ENCODE assay signal across 8 cellular contexts in genomic region chr12:95548539-95549391, GRCh38. TPM values are rescaled to one million over a fixed set of nuclear protein-coding genes. Genes with fewer than 3 reads are reported as not detected.
DNase-seq lines count a peak whose midpoint lies in the region; ATAC-seq, FAIRE-seq and TF ChIP-seq lines count a peak whose summit lies in the region.

No MANE protein-coding gene starts in this region.

- CTCF ChIA-PET in A549 (lab: Yijun Ruan, JAX): interaction anchor here (0.8 to 1.3 kb wide), 2 partner anchors 9 to 15 kb away, joined by 3 to 8 read pairs; no protein-coding TSS in a partner anchor
- CTCF ChIA-PET in activated CD4-positive, alpha-beta T cell treated with anti-CD3 and anti-CD28 coated beads for 36 hours (lab: Charles Lee): no interaction called here

- H3K4me3 Mint-ChIP-seq in activated CD4-positive, alpha-beta T cell treated with anti-CD3 and anti-CD28 coated beads for 36 hours: peak overlapping the region; percentile 84

- TF ChIP-seq POLR2A in A549 (IDR thresholded peaks at IDR 0.05; ENCODE audit: low read length): peak; percentile 42

- DNase-seq in A549 (ENCODE audit: low read depth in 1 of 2, low spot score in 1 of 2): peak; percentile 51 to 55
- no peak for DNase-seq in HFF-Myc (ENCODE audit: extremely low read depth, low read depth)
- DNase-seq in activated CD4-positive, alpha-beta T cell treated with anti-CD3 and anti-CD28 coated beads for 36 hours: peak; percentile 82
- no peak for DNase-seq in choroid plexus epithelial cell (ENCODE audit: low read depth)
- DNase-seq in stimulated activated CD4-positive, alpha-beta T cell treated with anti-CD3 and anti-CD28 coated beads, Interleukin-2, amount 100 ng/mL, for 48 hours: peak; percentile 46 to 56

- no peak for FAIRE-seq in A549 (lab: Jason Lieb, UNC)

- 32% methylated on average over 44 of the region's 98 CpGs for WGBS in A549 (ENCODE audit: missing lambda C conversion rate)
- WGBS in liver: 10% methylated on average over 98 of the region's 98 CpGs

- TF ChIP-seq EP300 in A549 (IDR thresholded peaks at IDR 0.05): no peak

- peak overlapping the region in 1 of 2 donors; percentile 38 for H3K9ac ChIP-seq in liver (ENCODE audit: low read depth in 1 of 2, low read length in 2 of 2)

- peaks cover 37% of the 10 kb centered on the region for H3K4me1 Mint-ChIP-seq in activated CD4-positive, alpha-beta T cell treated with anti-CD3 and anti-CD28 coated beads for 36 hours

- H3K4me2 ChIP-seq in A549: peak overlapping the region; percentile 85

- peak overlapping the region; percentile 78 to 89 for H3K27ac ChIP-seq in A549
- H3K27ac ChIP-seq in liver (ENCODE audit: low read depth in 1 of 2, low read length in 2 of 2): no peak overlapping the region

- H3K27me3 Mint-ChIP-seq in activated CD4-positive, alpha-beta T cell treated with anti-CD3 and anti-CD28 coated beads for 36 hours: peaks cover 16% of the 10 kb centered on the region

- H3K4me3 ChIP-seq in A549: peak overlapping the region; percentile 88
- H3K4me3 ChIP-seq in HFF-Myc (replicated peaks; ENCODE audit: low read depth, low read length): peak overlapping the region; percentile 46
- H3K4me3 ChIP-seq in choroid plexus epithelial cell (ENCODE audit: low read depth, low read length): peak overlapping the region; percentile 45
- peak overlapping the region; percentile 32 to 59 (median 47) for H3K4me3 ChIP-seq in liver (ENCODE audit: low read depth in 1 of 3, low read length in 3 of 3)

- peaks cover 0 to 10% (median 2%) of the 10 kb centered on the region in 4 donors for H3K27me3 ChIP-seq in liver (ENCODE audit: control insufficient read depth in 4 of 4, insufficient read depth in 4 of 4, low read length in 3 of 4)

- POLR2A ChIA-PET in A549 (lab: Yijun Ruan, JAX): no interaction called here
- POLR2A ChIA-PET in activated CD4-positive, alpha-beta T cell treated with anti-CD3 and anti-CD28 coated beads for 36 hours (lab: Charles Lee): interaction anchor here (0.7 kb wide), 1 partner anchor 12 kb away, joined by 3 read pairs; no protein-coding TSS in a partner anchor

- H3K36me3 ChIP-seq in liver (ENCODE audit: control insufficient read depth in 4 of 4, insufficient read depth in 3 of 4, low read depth in 1 of 4, low read length in 3 of 4): no peaks in the 10 kb centered on the region

- H3K36me3 Mint-ChIP-seq in activated CD4-positive, alpha-beta T cell treated with anti-CD3 and anti-CD28 coated beads for 36 hours (ENCODE audit: low read depth): peaks cover 8% of the 10 kb centered on the region

- TF ChIP-seq CTCF in A549 (IDR thresholded peaks at IDR 0.05) (no peak), HFF-Myc (IDR thresholded peaks at IDR 0.05; ENCODE audit: low read depth, low read length, missing control alignments) (no peak), choroid plexus epithelial cell (conservative IDR thresholded peaks at IDR 0.05; ENCODE audit: low read depth, low read length) (no peak), liver (IDR thresholded peaks at IDR 0.05; ENCODE audit: low read depth, low read length, missing input control) (no peak)

- H3K9me3 Mint-ChIP-seq in activated CD4-positive, alpha-beta T cell treated with anti-CD3 and anti-CD28 coated beads for 36 hours (ENCODE audit: low read depth): peaks cover 6% of the 10 kb centered on the region

- intact Hi-C loops in activated CD4-positive, alpha-beta T cell treated with anti-CD3 and anti-CD28 coated beads for 36 hours (cut with DNase I, micrococcal nuclease): loop anchor here in 1 of 2 experiments (1.0 kb wide), 3 partner anchors 74 to 331 kb away; partner anchors contain the start of genes FGD6, METAP2, SNRPF and VEZT

- peaks cover 11% of the 10 kb centered on the region for H3K9me3 ChIP-seq in A549
- H3K9me3 ChIP-seq in liver (ENCODE audit: control insufficient read depth in 4 of 4, low read length in 3 of 4): peaks cover 0 to 9% (median 4%) of the 10 kb centered on the region in 4 donors

- H3K4me1 ChIP-seq in A549: no peaks in the 10 kb centered on the region
- peaks cover 0 to 10% (median 5%) of the 10 kb centered on the region in 4 donors for H3K4me1 ChIP-seq in liver (ENCODE audit: control insufficient read depth in 4 of 4, insufficient read depth in 4 of 4, low read length in 3 of 4)

- TF ChIP-seq RAD21 in A549 (conservative IDR thresholded peaks at IDR 0.05 in 1 of 2, IDR thresholded peaks at IDR 0.05 in 1 of 2): no peak
- no peak for TF ChIP-seq RAD21 in liver (IDR thresholded peaks at IDR 0.05)

- peak overlapping the region; percentile 56 for H3K27ac Mint-ChIP-seq in activated CD4-positive, alpha-beta T cell treated with anti-CD3 and anti-CD28 coated beads for 36 hours

- peak; percentile 87 to 90 for ATAC-seq in A549
- peak; percentile 83 for ATAC-seq in activated CD4-positive, alpha-beta T cell treated with anti-CD3 and anti-CD28 coated beads for 36 hours
- ATAC-seq in GM18861 (IDR thresholded peaks at IDR 0.05; ENCODE audit: unreplicated experiment): no peak
- ATAC-seq in HG03097 (IDR thresholded peaks at IDR 0.05; ENCODE audit: low FRiP score, unreplicated experiment): no peak

TF ChIP-seq in A549, 52 proteins besides CTCF, POLR2A, EP300 and RAD21 (continues in another document):
- peak; percentile 79; the same call in 1 of the 2 replicates for TF ChIP-seq RNF2 (IDR thresholded peaks at IDR 0.05; ENCODE audit: borderline replicate concordance, low read depth)
- peak; percentile 91 for TF ChIP-seq MAX (IDR thresholded peaks at IDR 0.05)
- no peak for TF ChIP-seq CHD2 (IDR thresholded peaks at IDR 0.05; ENCODE audit: low read length, partially characterized antibody)
- TF ChIP-seq E2F6 (IDR thresholded peaks at IDR 0.05; ENCODE audit: borderline replicate concordance, low read depth): peak; percentile 86
- no peak for TF ChIP-seq RARB (CRISPR knock-in tag; IDR thresholded peaks at IDR 0.05)
- no peak for TF ChIP-seq CBX2 (IDR thresholded peaks at IDR 0.05; ENCODE audit: borderline replicate concordance, low read depth)
- no peak for TF ChIP-seq HOXB5 (CRISPR knock-in tag; IDR thresholded peaks at IDR 0.05)

TF ChIP-seq in liver, 16 proteins besides CTCF, POLR2A, EP300 and RAD21:
- TF ChIP-seq EGR1 (IDR thresholded peaks at IDR 0.05; ENCODE audit: low read depth in 2 of 2) (no peak), TAF1 (conservative IDR thresholded peaks at IDR 0.05) (no peak), ZBTB33 (IDR thresholded peaks at IDR 0.05) (no peak), HNF4G (IDR thresholded peaks at IDR 0.05) (no peak), GABPA (IDR thresholded peaks at IDR 0.05 in 1 of 2, conservative IDR thresholded peaks at IDR 0.05 in 1 of 2) (no peak), YY1 (IDR thresholded peaks at IDR 0.05) (no peak), SP1 (IDR thresholded peaks at IDR 0.05) (no peak), ATF3 (IDR thresholded peaks at IDR 0.05) (no peak), FOXA2 (IDR thresholded peaks at IDR 0.05) (no peak), MAX (IDR thresholded peaks at IDR 0.05) (no peak), HNF4A (conservative IDR thresholded peaks at IDR 0.05) (no peak), NR2F2 (IDR thresholded peaks at IDR 0.05) (no peak)
TF ChIP-seq in liver: peak in this region for 0.

RNA-seq across cellular contexts. Expression of gene USP44, which starts 2.5 kb away (rescaled TPM):
- polyA plus RNA-seq in A549 (2011; rRNA removed) (3.1 and 3.8 TPM in 2 replicates), A549 (2017; fragmentation: RNase III; extraction: RNeasy Plus Mini Kit Qiagen cat#74134 plus additional on column Dnase treatment) (0.50 to 0.66 TPM (median 0.59 TPM) in 3 replicates), liver (under 1 TPM; 0.03 to 0.14 TPM)
- 0.12 and 0.17 TPM in 2 replicates for polyA plus RNA-seq in A549 (2012; cell fraction: cytosol; rRNA removed)
- polyA plus RNA-seq in A549 (2012; cell fraction: nucleus; rRNA removed): 0.02 and 0.31 TPM in 2 replicates
- polyA minus RNA-seq in A549 (2011; rRNA and poly(A)+ RNA removed): 3.4 and 3.8 TPM in 2 replicates
- total RNA-seq in activated CD4-positive, alpha-beta T cell treated with anti-CD3 and anti-CD28 coated beads for 36 hours: 1 to 10 TPM; 4.1 to 5.3 TPM
- total RNA-seq in liver: under 1 TPM in 1 of 2 donors, not detected in 1; 0.33 TPM

Comparison
In these comparisons a context has a peak if more than half of its experiments do, and no peak if none do; other contexts are left out.
1. ATAC-seq: peak in A549 (2 of 2) and activated CD4-positive, alpha-beta T cell treated with anti-CD3 and anti-CD28 coated beads for 36 hours (single experiment); none in GM18861 (single experiment) and HG03097 (single experiment).
2. DNase-seq: peak in A549 (2 of 2), activated CD4-positive, alpha-beta T cell treated with anti-CD3 and anti-CD28 coated beads for 36 hours (single experiment) and stimulated activated CD4-positive, alpha-beta T cell treated with anti-CD3 and anti-CD28 coated beads, Interleukin-2, amount 100 ng/mL, for 48 hours (2 of 2); none in HFF-Myc (single experiment) and choroid plexus epithelial cell (single experiment).
3. H3K27ac ChIP-seq: peak in A549 (2 of 2); none in liver (0 of 2).
4. Peak in every context shown above with its lines, with median percentiles within 50 percentile points of each other: H3K4me3 ChIP-seq.